In the genomic region with DNA sequence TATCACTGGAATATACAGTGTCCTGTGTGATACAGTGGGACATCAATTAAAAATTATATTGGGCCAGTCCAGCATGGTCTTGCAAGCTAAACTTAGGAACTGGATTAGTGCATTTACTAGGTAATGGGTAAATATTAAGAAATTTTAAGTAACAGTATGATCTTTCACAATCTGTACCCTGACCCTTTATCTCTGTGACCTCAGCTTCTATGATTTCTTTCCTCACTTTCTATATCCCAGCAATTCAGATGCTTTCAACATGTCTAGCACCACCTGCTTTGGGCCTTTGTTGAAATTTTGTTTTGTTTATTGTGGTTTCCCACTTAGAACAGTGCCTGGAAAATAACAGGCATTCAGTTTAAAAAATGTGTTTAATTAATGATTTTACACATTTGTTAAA, we compare ENCODE assay signal across 26 cellular contexts.
A peak's percentile ranks its signal among the peaks of the same experiment; 100 is the strongest.
DNase-seq lines count a peak whose midpoint lies in the region; ATAC-seq, FAIRE-seq and TF ChIP-seq lines count a peak whose summit lies in the region.
"Had no signal": no experiment of that assay in that cellular context is flagged by ENCODE, and none has a peak within 500 bp of the region (broad histone marks: within the 10 kb centered on the region; RNA-seq: fewer than 3 reads in every experiment).

No MANE protein-coding gene starts in this region.

- no peaks in the 10 kb centered on the region for H3K79me2 ChIP-seq in HepG2 (ENCODE audit: insufficient read depth, low read length)

- CTCF ChIA-PET in HepG2 (lab: Yijun Ruan, JAX; ENCODE audit: low intra/inter-chr PET ratio, low total read pairs): no interaction called here
- CTCF ChIA-PET in A673 (lab: Charles Lee): no interaction called here

- DNase-seq in HepG2 (ENCODE audit: low spot score): no peak
- peak; percentile 45 for DNase-seq in amniotic epithelial cell (ENCODE audit: low read depth)
- no peak for DNase-seq in right lobe of liver
- DNase-seq in A673 (ENCODE audit: low spot score): no peak
- no peak for DNase-seq in foreskin keratinocyte
- DNase-seq in hypothalamus (lab: John Stamatoyannopoulos, UW): no peak
- DNase-seq: ACHN; AML-193; BE2C; CD4-positive, alpha-beta T cell; CD8-positive, alpha-beta memory T cell; DMS 273 treated with DMSO at 0.1 percent for 48 hours; DMS79; GF-D8; GM23248; H7; HCEC 1CT had no signal

- H3K4me3 ChIP-seq in liver (ENCODE audit: low read depth in 1 of 3, low read length in 3 of 3) (no peak overlapping the region), HepG2 (replicated peaks in 1 of 3; ENCODE audit: insufficient read depth in 1 of 3, low read depth in 2 of 3, low read length in 3 of 3) (no peak overlapping the region), right lobe of liver (no peak overlapping the region), A673 (ENCODE audit: low read depth, low read length, poor library complexity, severe bottlenecking) (no peak overlapping the region)
- H3K4me3 ChIP-seq: BLaER1 treated with 17β-estradiol and CSF1 and Interleukin-3, amounts not matched to agents 10 nM and 100 nM; GM23248 had no signal

- H3K9me3 ChIP-seq in liver (ENCODE audit: control insufficient read depth in 4 of 4, low read length in 3 of 4) (no peaks in the 10 kb centered on the region), HepG2 (ENCODE audit: low read length) (peaks cover 27% of the 10 kb centered on the region), right lobe of liver (no peaks in the 10 kb centered on the region), A673 (ENCODE audit: low read depth, low read length, poor library complexity, severe bottlenecking) (peaks cover 5% of the 10 kb centered on the region)
- H3K9me3 ChIP-seq: BE2C; BLaER1 treated with 17β-estradiol and CSF1 and Interleukin-3, amounts not matched to agents 10 nM and 100 nM had no signal

- no peak for TF ChIP-seq POLR2A in HepG2 (IDR thresholded peaks at IDR 0.05; ENCODE audit: insufficient read depth in 1 of 2, low read depth in 2 of 2, low read length in 2 of 2)
- TF ChIP-seq POLR2A in right lobe of liver (IDR thresholded peaks at IDR 0.05): no peak

- FAIRE-seq in HepG2 (lab: Jason Lieb, UNC): no peak
- FAIRE-seq: A204.1, D721Med, GM12891, GM18507, GM19239, H1 had no signal

- no peak overlapping the region for H2AFZ ChIP-seq in HepG2 (ENCODE audit: low read length)
- H2AFZ ChIP-seq: GM23248 had no signal

- H3K4me1 ChIP-seq in liver (ENCODE audit: control insufficient read depth in 4 of 4, insufficient read depth in 4 of 4, low read length in 3 of 4) (peaks cover 0 to 7% (median 1%) of the 10 kb centered on the region in 4 donors), HepG2 (ENCODE audit: insufficient read depth, low read length) (no peaks in the 10 kb centered on the region), right lobe of liver (peaks cover 0 to 11% (median 0%) of the 10 kb centered on the region in 4 donors), A673 (ENCODE audit: insufficient read depth, low read length, poor library complexity, severe bottlenecking) (no peaks in the 10 kb centered on the region), foreskin keratinocyte (no peaks in the 10 kb centered on the region)
- H3K4me1 ChIP-seq: BLaER1 treated with 17β-estradiol and CSF1 and Interleukin-3, amounts not matched to agents 10 nM and 100 nM had no signal

- intact Hi-C loops in HepG2 (cut with micrococcal nuclease; ENCODE audit: unreplicated experiment) (no loop called here), right lobe of liver (cut with DNase I) (no loop called here), A673 (cut with micrococcal nuclease; ENCODE audit: unreplicated experiment) (no loop called here)

- H4K20me1 ChIP-seq in HepG2 (ENCODE audit: insufficient read depth, low read length): no peaks in the 10 kb centered on the region
- H4K20me1 ChIP-seq: BLaER1 treated with 17β-estradiol and CSF1 and Interleukin-3, amounts not matched to agents 10 nM and 100 nM had no signal

- BruUV-seq in HepG2 (replicated peaks; lab: Mats Ljungman, UMichigan) (no TSS peak), A673 (replicated peaks; lab: Mats Ljungman, UMichigan) (no TSS peak)

- H3K9ac ChIP-seq in liver (ENCODE audit: low read depth in 1 of 2, low read length in 2 of 2) (no peak overlapping the region), HepG2 (ENCODE audit: insufficient read depth, low read depth, low read length) (no peak overlapping the region)
- H3K9ac ChIP-seq: BLaER1 treated with 17β-estradiol and CSF1 and Interleukin-3, amounts not matched to agents 10 nM and 100 nM; GM23248 had no signal

- no peak for ATAC-seq in HepG2
- peak; percentile 89 to 99 (median 98) for ATAC-seq in right lobe of liver
- ATAC-seq in foreskin keratinocyte: no peak

- H3K4me2 ChIP-seq in HepG2 (ENCODE audit: low read depth, low read length): no peak overlapping the region
- H3K4me2 ChIP-seq: BLaER1 treated with 17β-estradiol and CSF1 and Interleukin-3, amounts not matched to agents 10 nM and 100 nM had no signal

- H3K36me3 ChIP-seq in liver (ENCODE audit: control insufficient read depth in 4 of 4, insufficient read depth in 3 of 4, low read depth in 1 of 4, low read length in 3 of 4): no peaks in the 10 kb centered on the region
- no peaks in the 10 kb centered on the region for H3K36me3 ChIP-seq in HepG2 (replicated peaks in 1 of 2; ENCODE audit: control insufficient read depth in 1 of 2, insufficient read depth in 2 of 2, low read length in 2 of 2)
- no peaks in the 10 kb centered on the region for H3K36me3 ChIP-seq in right lobe of liver
- H3K36me3 ChIP-seq in A673 (ENCODE audit: insufficient read depth, low read length, poor library complexity, severe bottlenecking): no peaks in the 10 kb centered on the region
- H3K36me3 ChIP-seq: BE2C; BLaER1 treated with 17β-estradiol and CSF1 and Interleukin-3, amounts not matched to agents 10 nM and 100 nM had no signal

- TF ChIP-seq RAD21 in liver (IDR thresholded peaks at IDR 0.05) (peak in 1 of 2 donors; percentile 37), HepG2 (CRISPR knock-in tag; IDR thresholded peaks at IDR 0.05) (no peak)

- H3K27me3 ChIP-seq in liver (ENCODE audit: control insufficient read depth in 4 of 4, insufficient read depth in 4 of 4, low read length in 3 of 4) (no peaks in the 10 kb centered on the region), HepG2 (ENCODE audit: control insufficient read depth in 1 of 2, insufficient read depth in 2 of 2, low read length in 2 of 2) (no peaks in the 10 kb centered on the region), right lobe of liver (no peaks in the 10 kb centered on the region), A673 (replicated peaks; ENCODE audit: insufficient read depth, low read depth, low read length, poor library complexity) (no peaks in the 10 kb centered on the region), foreskin keratinocyte (no peaks in the 10 kb centered on the region)
- H3K27me3 ChIP-seq: BE2C; BLaER1 treated with 17β-estradiol and CSF1 and Interleukin-3, amounts not matched to agents 10 nM and 100 nM had no signal

- no peak for TF ChIP-seq CTCF in liver (IDR thresholded peaks at IDR 0.05; ENCODE audit: low read depth, low read length, missing input control)
- TF ChIP-seq CTCF in HepG2 (CRISPR knock-in tag; IDR thresholded peaks at IDR 0.05): no peak
- no peak for TF ChIP-seq CTCF in right lobe of liver (IDR thresholded peaks at IDR 0.05)
- TF ChIP-seq CTCF in A673 (conservative IDR thresholded peaks at IDR 0.05; ENCODE audit: low read depth, low read length): no peak
- no peak for TF ChIP-seq CTCF in foreskin keratinocyte (conservative IDR thresholded peaks at IDR 0.05)

- TF ChIP-seq EP300 in HepG2 (IDR thresholded peaks at IDR 0.05; ENCODE audit: low read depth in 2 of 2, low read length in 2 of 2) (no peak), HepG2 (CRISPR knock-in tag; IDR thresholded peaks at IDR 0.05; ENCODE audit: borderline replicate concordance) (no peak)

- H3K27ac ChIP-seq in liver (ENCODE audit: low read depth in 1 of 2, low read length in 2 of 2) (no peak overlapping the region), HepG2 (ENCODE audit: extremely low read length, insufficient read depth, low read length) (no peak overlapping the region), right lobe of liver (no peak overlapping the region), A673 (ENCODE audit: low read depth, low read length, poor library complexity, severe bottlenecking) (no peak overlapping the region), foreskin keratinocyte (no peak overlapping the region)
- H3K27ac ChIP-seq: 22Rv1; BLaER1 treated with 17β-estradiol and CSF1 and Interleukin-3, amounts not matched to agents 10 nM and 100 nM; GM23248 had no signal

- POLR2A ChIA-PET in HepG2 (lab: Yijun Ruan, JAX) (no interaction called here), A673 (lab: Charles Lee; ENCODE audit: low non-redundant PET) (no interaction called here)

- in situ Hi-C loops in HepG2 (cut with HindIII; ENCODE audit: extremely low pct_ligation_motif_present, low pct_unique_long_range_greater_than_20kb): no loop called here

TF ChIP-seq in liver, 16 proteins besides CTCF, POLR2A, EP300 and RAD21 (continues in another document):
- TF ChIP-seq, protein P1, sequence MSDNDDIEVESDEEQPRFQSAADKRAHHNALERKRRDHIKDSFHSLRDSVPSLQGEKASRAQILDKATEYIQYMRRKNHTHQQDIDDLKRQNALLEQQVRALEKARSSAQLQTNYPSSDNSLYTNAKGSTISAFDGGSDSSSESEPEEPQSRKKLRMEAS (IDR thresholded peaks at IDR 0.05): peak; percentile 38
- peak; percentile 20 to 75 for TF ChIP-seq RXRA (IDR thresholded peaks at IDR 0.05)
- peak in 1 of 2 donors; percentile 77 for TF ChIP-seq JUND (IDR thresholded peaks at IDR 0.05)

TF ChIP-seq in HepG2, 621 proteins besides CTCF, POLR2A, EP300 and RAD21 (continues in another document):
- TF ChIP-seq FIP1L1 (IDR thresholded peaks at IDR 0.05; ENCODE audit: borderline replicate concordance, insufficient read depth, low read depth, low read length) (no peak), JARID2 (CRISPR knock-in tag; IDR thresholded peaks at IDR 0.05; ENCODE audit: insufficient replicate concordance) (no peak), CCDC6 (CRISPR knock-in tag; IDR thresholded peaks at IDR 0.05) (no peak), POLR2AphosphoS5 (IDR thresholded peaks at IDR 0.05; ENCODE audit: low read depth, low read length) (no peak)

Comparison
In these comparisons a context has a peak if more than half of its experiments do, and no peak if none do; other contexts are left out.
1. ATAC-seq: peak in right lobe of liver (4 of 4); none in HepG2 (single experiment) and foreskin keratinocyte (single experiment).